8 cellular contexts compared by ENCODE assay signal in genomic region chr1:150576367-150576711, GRCh38. TPM values are rescaled to one million over a fixed set of nuclear protein-coding genes. Genes with fewer than 3 reads are reported as not detected.
DNase-seq lines count a peak whose midpoint lies in the region; ATAC-seq and TF ChIP-seq lines count a peak whose summit lies in the region.

No MANE protein-coding gene starts in this region.

- H4K20me1 ChIP-seq in H9 (ENCODE audit: control insufficient read depth, insufficient read depth, insufficient read length), result no peaks in the 10 kb centered on the region

- peaks cover 4% of the 10 kb centered on the region for H3K4me1 ChIP-seq in H9 (ENCODE audit: insufficient read depth, low read length)
- peaks cover 28 to 51% (median 31%) of the 10 kb centered on the region in 3 donors for H3K4me1 ChIP-seq in skeletal muscle tissue (ENCODE audit: control insufficient read depth in 3 of 3, insufficient read depth in 3 of 3, low read length in 3 of 3)

- H2BK120ac ChIP-seq in H9 (ENCODE audit: low read depth, low read length, poor library complexity, severe bottlenecking), result no peak overlapping the region

- peak overlapping the region in 1 of 3 experiments; percentile 87; a peak in 3 of 7 replicates for H3K27ac Mint-ChIP-seq in H9
- peak overlapping the region; percentile 97 for H3K27ac Mint-ChIP-seq in WTC11
- no peak overlapping the region for H3K27ac Mint-ChIP-seq in glutamatergic neuron (ENCODE audit: unreplicated experiment)

- H3K9ac ChIP-seq in H9 (ENCODE audit: extremely low read depth, insufficient read length, low read length) (peak overlapping the region; percentile 98), skeletal muscle tissue (ENCODE audit: low read depth in 1 of 3, low read length in 3 of 3) (peak overlapping the region; percentile 97 to 100 (median 100))

- peak overlapping the region; percentile 93 to 97 (median 96) for H3K4me3 ChIP-seq in skeletal muscle tissue (ENCODE audit: low read length in 3 of 3)

- H3K4ac ChIP-seq in H9 (ENCODE audit: low read depth, low read length), result no peak overlapping the region

- H2AFZ ChIP-seq in H9 (ENCODE audit: low read length), result no peak overlapping the region

- no peak overlapping the region for H4K91ac ChIP-seq in H9 (ENCODE audit: insufficient read length, low read depth, low read length)

- TF ChIP-seq CTCF in H9 (conservative IDR thresholded peaks at IDR 0.05) (no peak), WTC11 (IDR thresholded peaks at IDR 0.05) (no peak), glutamatergic neuron (IDR thresholded peaks at IDR 0.05; ENCODE audit: partially characterized antibody, unreplicated experiment) (no peak)

- no peak overlapping the region for H2BK5ac ChIP-seq in H9 (ENCODE audit: insufficient read length, low read length)

- no peaks in the 10 kb centered on the region for H3K9me3 ChIP-seq in H9 (ENCODE audit: control insufficient read depth, low read depth, low read length)
- H3K9me3 ChIP-seq in skeletal muscle tissue (ENCODE audit: control insufficient read depth in 3 of 3, low read length in 3 of 3), result no peaks in the 10 kb centered on the region

- H4K8ac ChIP-seq in H9 (replicated peaks; ENCODE audit: insufficient read length, low read depth, low read length), result no peak overlapping the region

- ATAC-seq in WTC11 (no peak), HG03442 (IDR thresholded peaks at IDR 0.05; ENCODE audit: unreplicated experiment) (no peak), GM19395 (IDR thresholded peaks at IDR 0.05; ENCODE audit: unreplicated experiment) (no peak), GM21723 (IDR thresholded peaks at IDR 0.05; ENCODE audit: unreplicated experiment) (no peak)

- H3K23ac ChIP-seq in H9 (ENCODE audit: insufficient read length, low read depth, low read length), result no peak overlapping the region

- no peaks in the 10 kb centered on the region for H3K27me3 ChIP-seq in H9 (ENCODE audit: insufficient read depth, low read length)
- H3K27me3 ChIP-seq in skeletal muscle tissue (ENCODE audit: control insufficient read depth in 3 of 3, insufficient read depth in 3 of 3, low read length in 3 of 3), result no peaks in the 10 kb centered on the region

- peaks cover 6 to 15% of the 10 kb centered on the region in 2 experiments; a peak in 4 of 5 replicates for H3K9me3 Mint-ChIP-seq in H9
- no peaks in the 10 kb centered on the region for H3K9me3 Mint-ChIP-seq in WTC11
- H3K9me3 Mint-ChIP-seq in glutamatergic neuron (ENCODE audit: unreplicated experiment), result peaks cover 15% of the 10 kb centered on the region

- H4K5ac ChIP-seq in H9 (ENCODE audit: insufficient read length, low read depth, low read length), result no peak overlapping the region

- H3K27me3 Mint-ChIP-seq in H9 (ENCODE audit: low read depth) (peaks cover 3% of the 10 kb centered on the region; the same call in 1 of the 2 replicates), WTC11 (ENCODE audit: low read depth) (no peaks in the 10 kb centered on the region; the same call in 1 of the 2 replicates), glutamatergic neuron (ENCODE audit: unreplicated experiment) (peaks cover 8% of the 10 kb centered on the region)

- H3K36me3 ChIP-seq in skeletal muscle tissue (ENCODE audit: control insufficient read depth in 3 of 3, insufficient read depth in 3 of 3, low read length in 3 of 3), result peaks cover 15 to 55% (median 50%) of the 10 kb centered on the region in 3 donors

- H2BK20ac ChIP-seq in H9 (ENCODE audit: low read depth, low read length, poor library complexity, severe bottlenecking), result no peak overlapping the region

- peaks cover 7% of the 10 kb centered on the region for H3K23me2 ChIP-seq in H9 (ENCODE audit: insufficient read length, low read depth, low read length, poor library complexity, severe bottlenecking)

- no peak overlapping the region for H2BK15ac ChIP-seq in H9 (ENCODE audit: low read depth, low read length)

- CTCF ChIA-PET in WTC11 (lab: Charles Lee), result interaction anchor here (1.3 to 1.6 kb wide), 3 partner anchors 15 to 38 kb away, joined by 4 to 6 read pairs (median 5); no protein-coding TSS in a partner anchor

- peak overlapping the region; percentile 98 for H3K4me2 ChIP-seq in H9 (ENCODE audit: insufficient read depth, insufficient read length, low read length)

- H3K36me3 Mint-ChIP-seq in H9 (ENCODE audit: insufficient read depth in 1 of 3, low read depth in 3 of 3) (peaks cover 66 to 75% (median 66%) of the 10 kb centered on the region in 3 experiments), WTC11 (peaks cover 68% of the 10 kb centered on the region), glutamatergic neuron (ENCODE audit: unreplicated experiment) (peaks cover 11% of the 10 kb centered on the region)

- H3K4me3 Mint-ChIP-seq in H9 (peak overlapping the region; percentile 96 to 97), WTC11 (peak overlapping the region; percentile 92), glutamatergic neuron (ENCODE audit: unreplicated experiment) (peak overlapping the region; percentile 91)

- H2BK12ac ChIP-seq in H9 (ENCODE audit: insufficient read length, low read depth, low read length), result no peak overlapping the region

- H3K79me2 ChIP-seq in H9 (ENCODE audit: insufficient read depth, low read length), result peaks cover 35% of the 10 kb centered on the region

- no peaks in the 10 kb centered on the region for H3K79me1 ChIP-seq in H9 (ENCODE audit: insufficient read depth, low read depth, low read length, poor library complexity, severe bottlenecking)

- POLR2A ChIA-PET in WTC11 (lab: Charles Lee), result interaction anchor here (0.6 to 9.4 kb wide), 4 partner anchors 9 to 298 kb away, joined by 3 to 188 read pairs (median 8); no protein-coding TSS in a partner anchor

- H2AK5ac ChIP-seq in H9 (ENCODE audit: insufficient read length, low read length), result no peak overlapping the region

- H3K18ac ChIP-seq in H9 (ENCODE audit: insufficient read length, low read depth, low read length), result no peak overlapping the region

- DNase-seq in H9 (no peak), WTC11 (ENCODE audit: low spot score) (no peak), glutamatergic neuron (no peak), NCI-H82 (lab: John Stamatoyannopoulos, UW) (no peak)

- peaks cover 50 to 63% of the 10 kb centered on the region in 2 experiments for H3K4me1 Mint-ChIP-seq in H9
- H3K4me1 Mint-ChIP-seq in WTC11, result peaks cover 59% of the 10 kb centered on the region
- H3K4me1 Mint-ChIP-seq in glutamatergic neuron (ENCODE audit: low read depth, unreplicated experiment), result peaks cover 14% of the 10 kb centered on the region

- H3K56ac ChIP-seq in H9 (ENCODE audit: insufficient read length, low read depth, low read length), result no peak overlapping the region

- WGBS in H9 (ENCODE audit: extremely low coverage, insufficient read length, low lambda C conversion rate), result no CpG with 5 or more reads among the region's 4 CpGs

- H3K27ac ChIP-seq in H9 (ENCODE audit: insufficient read length, low read depth, low read length) (no peak overlapping the region), skeletal muscle tissue (ENCODE audit: low read depth, low read length) (peak overlapping the region; percentile 100)

- no peak overlapping the region for H3K14ac ChIP-seq in H9 (ENCODE audit: insufficient read depth, low read length)

- H3T11ph ChIP-seq in H9 (ENCODE audit: low read length), result no peak overlapping the region

TF ChIP-seq in WTC11, 78 proteins besides CTCF, POLR2A, EP300 and RAD21:
- TF ChIP-seq ATF6 (CRISPR knock-in tag; IDR thresholded peaks at IDR 0.05) (no peak), SP1 (CRISPR knock-in tag; conservative IDR thresholded peaks at IDR 0.05) (no peak), SMAD3 (CRISPR knock-in tag; IDR thresholded peaks at IDR 0.05; ENCODE audit: borderline replicate concordance) (no peak), AR (CRISPR knock-in tag; IDR thresholded peaks at IDR 0.05) (no peak), SOX15 (CRISPR knock-in tag; IDR thresholded peaks at IDR 0.05) (no peak)

RNA-seq across cellular contexts. Expression of gene MCL1, which starts 3.1 kb away (rescaled TPM):
- total RNA-seq in H9 (2021), result 247 and 250 TPM in 2 replicates
- total RNA-seq in WTC11 (2021), result 191 to 212 TPM (median 204 TPM) in 3 replicates
- 154 TPM for total RNA-seq in glutamatergic neuron (ENCODE audit: unreplicated experiment)
- 157 TPM for total RNA-seq in skeletal muscle tissue

RNA-seq across cellular contexts. Expression of gene ADAMTSL4, which starts 27.1 kb away (rescaled TPM):
- total RNA-seq in H9 (2021) (4.6 and 6.1 TPM in 2 replicates), WTC11 (2021) (6.6 to 14.7 TPM (median 14.1 TPM) in 3 replicates), glutamatergic neuron (ENCODE audit: unreplicated experiment) (0.25 TPM), skeletal muscle tissue (12.0 TPM)

RNA-seq across cellular contexts. Expression of gene ENSA, which starts 53.1 kb away (rescaled TPM):
- total RNA-seq in H9 (2021) (212 and 218 TPM in 2 replicates), WTC11 (2021) (219 to 254 TPM (median 224 TPM) in 3 replicates), glutamatergic neuron (ENCODE audit: unreplicated experiment) (122 TPM), skeletal muscle tissue (63.7 TPM)
